ENCODE assay signal across 10 cellular contexts in genomic region chr19:12913011-12913561, GRCh38. TPM values are rescaled to one million over a fixed set of nuclear protein-coding genes. Genes with fewer than 3 reads are reported as not detected.
DNase-seq lines count a peak whose midpoint lies in the region; ATAC-seq and TF ChIP-seq lines count a peak whose summit lies in the region.
"Had no signal": no experiment of that assay in that cellular context is flagged by ENCODE, and none has a peak within 500 bp of the region (broad histone marks: within the 10 kb centered on the region; RNA-seq: fewer than 3 reads in every experiment).

No MANE protein-coding gene starts in this region.

- no peaks in the 10 kb centered on the region for H3K36me3 Mint-ChIP-seq in CD4-positive, CD25-positive, alpha-beta regulatory T cell

- no peak overlapping the region for H3K27ac ChIP-seq in CD4-positive, CD25-positive, alpha-beta regulatory T cell (ENCODE audit: insufficient read depth, low read length, poor library complexity, severe bottlenecking)
- H3K27ac ChIP-seq in hepatocyte = peak overlapping the region; percentile 79

- H3K9me2 ChIP-seq in hepatocyte (replicated peaks; ENCODE audit: insufficient read depth) = no peaks in the 10 kb centered on the region

- peak overlapping the region; percentile 61 for H3K9ac ChIP-seq in adipocyte (ENCODE audit: low read length)

- no peaks in the 10 kb centered on the region for H4K20me1 ChIP-seq in hepatocyte (ENCODE audit: insufficient read depth, poor library complexity, severe bottlenecking)

- H3K4me1 ChIP-seq in CD4-positive, CD25-positive, alpha-beta regulatory T cell (ENCODE audit: control insufficient read depth, insufficient read depth, low read length, poor library complexity, severe bottlenecking) = peaks cover 14% of the 10 kb centered on the region
- peaks cover 19% of the 10 kb centered on the region for H3K4me1 ChIP-seq in adipocyte (ENCODE audit: control insufficient read depth, insufficient read depth, low read length)
- peaks cover 20% of the 10 kb centered on the region for H3K4me1 ChIP-seq in hepatocyte (ENCODE audit: insufficient read depth)

- 21% methylated on average over 22 of the region's 22 CpGs for WGBS in hepatocyte (ENCODE audit: low lambda C conversion rate, missing lambda C conversion rate)

- H3K27ac Mint-ChIP-seq in CD4-positive, CD25-positive, alpha-beta regulatory T cell = peak overlapping the region in 2 of 3 donors; percentile 14 to 75

- no peak overlapping the region for H3K4me3 Mint-ChIP-seq in CD4-positive, CD25-positive, alpha-beta regulatory T cell

- H3K79me2 ChIP-seq in hepatocyte = no peaks in the 10 kb centered on the region

- peaks cover 4 to 23% (median 7%) of the 10 kb centered on the region in 4 donors for H3K4me1 Mint-ChIP-seq in CD4-positive, CD25-positive, alpha-beta regulatory T cell

- no peaks in the 10 kb centered on the region for H3K27me3 ChIP-seq in CD4-positive, CD25-positive, alpha-beta regulatory T cell (ENCODE audit: control insufficient read depth, insufficient read depth, low read length)
- H3K27me3 ChIP-seq in adipocyte (replicated peaks; ENCODE audit: control insufficient read depth, insufficient read depth, low read length) (no peaks in the 10 kb centered on the region), hepatocyte (no peaks in the 10 kb centered on the region)

- no peaks in the 10 kb centered on the region for H3K9me3 ChIP-seq in CD4-positive, CD25-positive, alpha-beta regulatory T cell (ENCODE audit: control insufficient read depth in 2 of 2, low read length in 2 of 2)
- H3K9me3 ChIP-seq in adipocyte (ENCODE audit: control insufficient read depth, low read length) = no peaks in the 10 kb centered on the region
- no peaks in the 10 kb centered on the region for H3K9me3 ChIP-seq in hepatocyte (ENCODE audit: low read depth)

- TF ChIP-seq CTCF in hepatocyte (IDR thresholded peaks at IDR 0.05; ENCODE audit: poor library complexity) = no peak
- TF ChIP-seq CTCF in retinal pigment epithelial cell (conservative IDR thresholded peaks at IDR 0.05; ENCODE audit: low read depth, low read length) = no peak

- no peak for ATAC-seq in CD4-positive, CD25-positive, alpha-beta regulatory T cell (ENCODE audit: low read depth in 2 of 2)
- ATAC-seq in GM19023 (IDR thresholded peaks at IDR 0.05; ENCODE audit: unreplicated experiment) (no peak), HG02763 (IDR thresholded peaks at IDR 0.05; ENCODE audit: unreplicated experiment) (no peak)

- peak overlapping the region; percentile 50 for H2AFZ ChIP-seq in hepatocyte

- no peak overlapping the region for H3K4me3 ChIP-seq in CD4-positive, CD25-positive, alpha-beta regulatory T cell (ENCODE audit: low read depth, low read length)
- peak overlapping the region; percentile 57 for H3K4me3 ChIP-seq in adipocyte (ENCODE audit: low read length)
- H3K4me3 ChIP-seq in hepatocyte = no peak overlapping the region
- peak overlapping the region; percentile 26 for H3K4me3 ChIP-seq in retinal pigment epithelial cell (ENCODE audit: low read length)
- H3K4me3 ChIP-seq: GM12878 had no signal

- DNase-seq in CD4-positive, CD25-positive, alpha-beta regulatory T cell = no peak
- DNase-seq in NCI-H1436 (lab: John Stamatoyannopoulos, UW) (peak; percentile 91), adipocyte (ENCODE audit: low read depth) (peak; percentile 59), hepatocyte (ENCODE audit: low spot score) (peak; percentile 75), retinal pigment epithelial cell (ENCODE audit: low read depth) (peak; percentile 23), RPMI8226 (no peak)

- no peaks in the 10 kb centered on the region for H3K9me3 Mint-ChIP-seq in CD4-positive, CD25-positive, alpha-beta regulatory T cell
- H3K9me3 Mint-ChIP-seq: stimulated activated naive CD8-positive, alpha-beta T cell treated with anti-CD3 and anti-CD28 coated beads, Interleukin-15, Interleukin-2, amounts not matched to agents 100 ng/mL and 50 ng/mL, for 24 hours had no signal

- no peaks in the 10 kb centered on the region for H3K27me3 Mint-ChIP-seq in CD4-positive, CD25-positive, alpha-beta regulatory T cell
- H3K27me3 Mint-ChIP-seq: stimulated activated naive CD8-positive, alpha-beta T cell treated with anti-CD3 and anti-CD28 coated beads, Interleukin-15, Interleukin-2, amounts not matched to agents 100 ng/mL and 50 ng/mL, for 24 hours had no signal

- H3K36me3 ChIP-seq in CD4-positive, CD25-positive, alpha-beta regulatory T cell (ENCODE audit: control insufficient read depth, insufficient read depth, low read length) = no peaks in the 10 kb centered on the region
- no peaks in the 10 kb centered on the region for H3K36me3 ChIP-seq in adipocyte (ENCODE audit: control insufficient read depth, insufficient read depth, low read length, severe bottlenecking)
- no peaks in the 10 kb centered on the region for H3K36me3 ChIP-seq in hepatocyte (replicated peaks; ENCODE audit: insufficient read depth, low read depth)

- peak overlapping the region; percentile 61 for H3K4me2 ChIP-seq in hepatocyte

RNA-seq across cellular contexts. Expression of gene SYCE2, which starts 6.0 kb away (rescaled TPM):
- total RNA-seq in CD4-positive, CD25-positive, alpha-beta regulatory T cell = 0.54 TPM
- polyA plus RNA-seq in CD4-positive, CD25-positive, alpha-beta regulatory T cell = under 1 TPM in 1 of 4 donors, not detected in 3; 0.14 TPM
- total RNA-seq in hepatocyte = 0.67 TPM in 1 of 2 replicates, not detected in the other
- 0.77 TPM in 1 of 2 replicates, not detected in the other for polyA plus RNA-seq in hepatocyte

RNA-seq across cellular contexts. Expression of gene FARSA, which starts 20.4 kb away (rescaled TPM):
- 28.9 TPM for total RNA-seq in CD4-positive, CD25-positive, alpha-beta regulatory T cell
- 10 to 100 TPM; 52.2 to 74.0 (median 62.6) TPM for polyA plus RNA-seq in CD4-positive, CD25-positive, alpha-beta regulatory T cell
- total RNA-seq in hepatocyte = 36.2 and 45.6 TPM in 2 replicates
- polyA plus RNA-seq in hepatocyte = 86.5 and 95.3 TPM in 2 replicates

RNA-seq across cellular contexts. Expression of gene GCDH, which starts 22.1 kb away (rescaled TPM):
- 40.0 TPM for total RNA-seq in CD4-positive, CD25-positive, alpha-beta regulatory T cell
- 10 to 100 TPM; 15.1 to 17.6 (median 16.1) TPM for polyA plus RNA-seq in CD4-positive, CD25-positive, alpha-beta regulatory T cell
- total RNA-seq in hepatocyte = 31.7 and 34.2 TPM in 2 replicates
- 23.4 and 30.7 TPM in 2 replicates for polyA plus RNA-seq in hepatocyte

RNA-seq across cellular contexts. Expression of gene CALR, which starts 25.3 kb away (rescaled TPM):
- 484 TPM for total RNA-seq in CD4-positive, CD25-positive, alpha-beta regulatory T cell
- polyA plus RNA-seq in CD4-positive, CD25-positive, alpha-beta regulatory T cell = 100 to 1,000 TPM; 113 to 172 (median 149) TPM
- 1,414 and 1,442 TPM in 2 replicates for total RNA-seq in hepatocyte
- 915 and 922 TPM in 2 replicates for polyA plus RNA-seq in hepatocyte

RNA-seq across cellular contexts. Expression of gene KLF1, which starts 26.1 kb away (rescaled TPM):
- total RNA-seq in CD4-positive, CD25-positive, alpha-beta regulatory T cell = not detected
- polyA plus RNA-seq in CD4-positive, CD25-positive, alpha-beta regulatory T cell = under 1 TPM in 1 of 4 donors, not detected in 3; 0.23 TPM
- 0.37 TPM in 1 of 2 replicates, not detected in the other for total RNA-seq in hepatocyte
- polyA plus RNA-seq in hepatocyte = not detected in 2 replicates

Comparison
In these comparisons a context has a peak if more than half of its experiments do, and no peak if none do; other contexts are left out.
1. DNase-seq: peak in NCI-H1436 (single experiment), adipocyte (single experiment), hepatocyte (single experiment) and retinal pigment epithelial cell (single experiment); none in CD4-positive, CD25-positive, alpha-beta regulatory T cell (0 of 3) and RPMI8226 (single experiment).
2. H3K4me3 ChIP-seq: peak in adipocyte (single experiment) and retinal pigment epithelial cell (single experiment); none in CD4-positive, CD25-positive, alpha-beta regulatory T cell (single experiment) and hepatocyte (single experiment).